In genomic region chr2:24382363-24383021, GRCh38 we compare ENCODE assay signal across 8 cellular contexts. TPM values are rescaled to one million over a fixed set of nuclear protein-coding genes. Genes with fewer than 3 reads are reported as not detected.
DNase-seq lines count a peak whose midpoint lies in the region; ATAC-seq and TF ChIP-seq lines count a peak whose summit lies in the region.

No MANE protein-coding gene starts in this region.

- H2AFZ ChIP-seq in OCI-LY3 (ENCODE audit: low read depth, low read length) (no peak overlapping the region), fibroblast of lung (ENCODE audit: low read length) (no peak overlapping the region)

- H3K36me3 Mint-ChIP-seq in activated T-cell treated with anti-CD3 and anti-CD28 coated beads, Interleukin-2, amount 50 U/mL, for 24 hours (ENCODE audit: low read depth): no peaks in the 10 kb centered on the region
- no peaks in the 10 kb centered on the region for H3K36me3 Mint-ChIP-seq in neural crest cell (ENCODE audit: low read depth)

- no peak overlapping the region for H3K4me3 Mint-ChIP-seq in activated T-cell treated with anti-CD3 and anti-CD28 coated beads, Interleukin-2, amount 50 U/mL, for 24 hours
- no peak overlapping the region for H3K4me3 Mint-ChIP-seq in neural crest cell

- no peak overlapping the region for H3K27ac ChIP-seq in OCI-LY3 (ENCODE audit: low read length)
- H3K27ac ChIP-seq in fibroblast of lung (ENCODE audit: insufficient read depth, low read length): no peak overlapping the region
- no peak overlapping the region for H3K27ac ChIP-seq in tibial artery

- H3K27me3 ChIP-seq in OCI-LY3 (ENCODE audit: low read depth, low read length) (no peaks in the 10 kb centered on the region), fibroblast of lung (ENCODE audit: control insufficient read depth, insufficient read depth, low read length) (no peaks in the 10 kb centered on the region), tibial artery (no peaks in the 10 kb centered on the region)

- no peak for ATAC-seq in GM19467 (IDR thresholded peaks at IDR 0.05; ENCODE audit: unreplicated experiment)

- H3K4me1 ChIP-seq in OCI-LY3 (ENCODE audit: low read length) (peaks cover 9% of the 10 kb centered on the region; the same call in 1 of the 2 replicates), fibroblast of lung (ENCODE audit: control insufficient read depth, extremely low read depth, insufficient read depth, low read length) (no peaks in the 10 kb centered on the region), tibial artery (no peaks in the 10 kb centered on the region)

- intact Hi-C loops in tibial artery (cut with DNase I; ENCODE audit: low total_unique reads): no loop called here

- H3K4me2 ChIP-seq in OCI-LY3 (ENCODE audit: low read length): peak overlapping the region; percentile 9; the same call in 1 of the 2 replicates
- H3K4me2 ChIP-seq in fibroblast of lung (ENCODE audit: extremely low read depth, insufficient read depth, low read length): no peak overlapping the region

- DNase-seq in GM10266 (ENCODE audit: extremely low spot score) (peak; percentile 67), HuH-7.5 (ENCODE audit: low spot score) (peak; percentile 50), fibroblast of lung (ENCODE audit: low read depth in 2 of 2) (peak; percentile 22 to 80), neural crest cell (ENCODE audit: low read depth, low spot score) (peak; percentile 55), tibial artery (peak; percentile 60 to 71)
- peak; percentile 62 for DNase-seq in activated T-cell treated with anti-CD3 and anti-CD28 coated beads, Interleukin-2, amount 50 U/mL, for 24 hours

- TF ChIP-seq CTCF in GM10266 (IDR thresholded peaks at IDR 0.05; ENCODE audit: control insufficient read depth, insufficient read depth, low read depth, missing control alignments) (peak; percentile 87), OCI-LY3 (IDR thresholded peaks at IDR 0.05; ENCODE audit: low read depth, low read length) (peak; percentile 66), fibroblast of lung (conservative IDR thresholded peaks at IDR 0.05 in 1 of 2, IDR thresholded peaks at IDR 0.05 in 1 of 2; ENCODE audit: low read depth in 1 of 2, low read length in 2 of 2) (peak; percentile 62 to 78), neural crest cell (conservative IDR thresholded peaks at IDR 0.05) (peak; percentile 82), tibial artery (IDR thresholded peaks at IDR 0.05) (peak; percentile 64 to 83)

- H3K9me3 ChIP-seq in OCI-LY3 (ENCODE audit: insufficient read depth, low read length) (no peaks in the 10 kb centered on the region), fibroblast of lung (ENCODE audit: control insufficient read depth, insufficient read depth, low read depth, low read length) (no peaks in the 10 kb centered on the region), tibial artery (no peaks in the 10 kb centered on the region)

- H3K36me3 ChIP-seq in OCI-LY3 (replicated peaks; ENCODE audit: low read depth, low read length) (no peaks in the 10 kb centered on the region), fibroblast of lung (ENCODE audit: control insufficient read depth, insufficient read depth, low read length) (no peaks in the 10 kb centered on the region), tibial artery (no peaks in the 10 kb centered on the region)

- no peak overlapping the region for H3K9ac ChIP-seq in OCI-LY3 (ENCODE audit: low read length)
- no peak overlapping the region for H3K9ac ChIP-seq in fibroblast of lung (ENCODE audit: insufficient read depth, low read length)

- H3K4me3 ChIP-seq in OCI-LY3 (ENCODE audit: low read length): no peak overlapping the region
- H3K4me3 ChIP-seq in fibroblast of lung (replicated peaks in 1 of 4; ENCODE audit: control extremely low read depth in 1 of 4, insufficient read depth in 1 of 4, low read depth in 3 of 4, low read length in 4 of 4): no peak overlapping the region
- H3K4me3 ChIP-seq in tibial artery: no peak overlapping the region

- H3K27me3 Mint-ChIP-seq in activated T-cell treated with anti-CD3 and anti-CD28 coated beads, Interleukin-2, amount 50 U/mL, for 24 hours: no peaks in the 10 kb centered on the region
- H3K27me3 Mint-ChIP-seq in neural crest cell (ENCODE audit: low read depth): no peaks in the 10 kb centered on the region

- no peak overlapping the region for H3K27ac Mint-ChIP-seq in activated T-cell treated with anti-CD3 and anti-CD28 coated beads, Interleukin-2, amount 50 U/mL, for 24 hours
- no peak overlapping the region for H3K27ac Mint-ChIP-seq in neural crest cell (ENCODE audit: unreplicated experiment)

- no peaks in the 10 kb centered on the region for H3K79me2 ChIP-seq in OCI-LY3 (ENCODE audit: low read length)
- no peaks in the 10 kb centered on the region for H3K79me2 ChIP-seq in fibroblast of lung (ENCODE audit: control insufficient read depth, insufficient read depth, low read length)

- H4K20me1 ChIP-seq in OCI-LY3 (ENCODE audit: insufficient read depth, low read length): no peaks in the 10 kb centered on the region
- no peaks in the 10 kb centered on the region for H4K20me1 ChIP-seq in fibroblast of lung (ENCODE audit: control insufficient read depth, extremely low read depth, insufficient read depth, low read length)

- H3K4me1 Mint-ChIP-seq in activated T-cell treated with anti-CD3 and anti-CD28 coated beads, Interleukin-2, amount 50 U/mL, for 24 hours (ENCODE audit: low read depth): peaks cover 2% of the 10 kb centered on the region
- H3K4me1 Mint-ChIP-seq in neural crest cell: no peaks in the 10 kb centered on the region

- H3K9me3 Mint-ChIP-seq in activated T-cell treated with anti-CD3 and anti-CD28 coated beads, Interleukin-2, amount 50 U/mL, for 24 hours: no peaks in the 10 kb centered on the region
- H3K9me3 Mint-ChIP-seq in neural crest cell: no peaks in the 10 kb centered on the region

RNA-seq across cellular contexts. Expression of gene ITSN2, which starts 22.2 kb away (rescaled TPM):
- 33.9 and 43.4 TPM in 2 replicates for total RNA-seq in fibroblast of lung
- 21.8 and 23.1 TPM in 2 replicates for polyA plus RNA-seq in fibroblast of lung
- 14.0 and 15.6 TPM in 2 replicates for polyA plus RNA-seq in fibroblast of lung (2012)
- 16.3 and 20.3 TPM in 2 replicates for polyA minus RNA-seq in fibroblast of lung (ENCODE audit: low replicate concordance)
- 13.6 and 13.7 TPM in 2 replicates for total RNA-seq in neural crest cell
